Comparison of ENCODE assay signal across 11 cellular contexts in the genomic region with DNA sequence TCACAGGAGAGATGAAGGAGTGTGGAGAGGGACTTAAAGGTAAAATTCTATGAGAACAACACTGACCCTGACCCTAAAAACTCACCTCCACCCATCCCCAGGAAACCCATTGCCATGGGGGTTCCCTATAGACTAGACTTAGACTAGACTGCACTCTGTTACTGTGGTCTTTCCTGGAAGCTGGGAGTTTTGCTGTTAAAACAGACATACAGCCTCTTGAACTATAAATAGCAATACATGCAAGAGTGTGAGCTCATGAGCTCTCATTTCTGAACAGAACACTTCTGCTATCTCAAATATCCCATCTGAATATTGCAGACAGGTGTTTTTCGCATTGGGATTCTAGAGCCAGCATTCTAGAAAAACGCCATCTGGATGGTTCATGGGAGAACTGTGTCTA. TPM values are rescaled to one million over a fixed set of nuclear protein-coding genes. Genes with fewer than 3 reads are reported as not detected.
DNase-seq lines count a peak whose midpoint lies in the region; ATAC-seq, FAIRE-seq and TF ChIP-seq lines count a peak whose summit lies in the region.
"Had no signal": no experiment of that assay in that cellular context is flagged by ENCODE, and none has a peak within 500 bp of the region (broad histone marks: within the 10 kb centered on the region; RNA-seq: fewer than 3 reads in every experiment).

No MANE protein-coding gene starts in this region.

- intact Hi-C loops in CD4-positive, alpha-beta T cell (cut with DNase I, micrococcal nuclease), result loop anchor here in 1 of 2 experiments (2.0 kb wide), 2 partner anchors 22 to 406 kb away; a partner anchor contains a TSS

- no peak overlapping the region for H3K27ac ChIP-seq in CD4-positive, alpha-beta T cell (ENCODE audit: low read depth, low read length)

- POLR2A ChIA-PET in CD4-positive, alpha-beta T cell (lab: Charles Lee), result interaction anchor here (2.9 to 3.7 kb wide), 2 partner anchors 21 to 213 kb away, joined by 21 to 73 read pairs; no protein-coding TSS in a partner anchor
- POLR2A ChIA-PET in activated naive CD8-positive, alpha-beta T cell treated with anti-CD3 and anti-CD28 coated beads, Interleukin-2, amount 10 ng/mL, durations not matched to agents 7 days and 5 days (lab: Charles Lee), result interaction anchor here (1.2 to 3.9 kb wide), 3 partner anchors 9 to 21 kb away, joined by 3 to 117 read pairs (median 4); no protein-coding TSS in a partner anchor

- TF ChIP-seq POLR2A in GM18505 (IDR thresholded peaks at IDR 0.05; ENCODE audit: borderline replicate concordance, extremely low read depth, insufficient read depth, insufficient read length) (no peak), H54 (IDR thresholded peaks at IDR 0.05; ENCODE audit: low read depth, low read length) (no peak)

- peak overlapping the region; percentile 69 for H3K27ac Mint-ChIP-seq in CD4-positive, alpha-beta T cell
- H3K27ac Mint-ChIP-seq in activated naive CD8-positive, alpha-beta T cell treated with anti-CD3 and anti-CD28 coated beads, Interleukin-2, amount 10 ng/mL, durations not matched to agents 7 days and 5 days, result peak overlapping the region; percentile 89

- no peak for TF ChIP-seq CTCF in CD4-positive, alpha-beta T cell (IDR thresholded peaks at IDR 0.05)

- no peaks in the 10 kb centered on the region for H3K9me3 Mint-ChIP-seq in CD4-positive, alpha-beta T cell
- H3K9me3 Mint-ChIP-seq in activated naive CD8-positive, alpha-beta T cell treated with anti-CD3 and anti-CD28 coated beads, Interleukin-2, amount 10 ng/mL, durations not matched to agents 7 days and 5 days, result no peaks in the 10 kb centered on the region

- H3K27me3 ChIP-seq in CD4-positive, alpha-beta T cell (ENCODE audit: control insufficient read depth, insufficient read depth, low read length), result no peaks in the 10 kb centered on the region

- no peak for DNase-seq in CD4-positive, alpha-beta T cell
- no peak for DNase-seq in activated naive CD8-positive, alpha-beta T cell treated with anti-CD3 and anti-CD28 coated beads, Interleukin-2, amount 10 ng/mL, durations not matched to agents 7 days and 5 days
- DNase-seq in NCI-H2029 treated with DMSO at 0.1 percent for 48 hours (lab: John Stamatoyannopoulos, UW), result no peak
- no peak for DNase-seq in H54 (ENCODE audit: insufficient read length, low spot score)
- DNase-seq: NCI-H1105 treated with DMSO at 0.1 percent for 48 hours; stimulated activated CD4-positive, alpha-beta T cell treated with anti-CD3 and anti-CD28 coated beads, Interleukin-4, amount 100 ng/mL, for 1 hour had no signal

- CTCF ChIA-PET in CD4-positive, alpha-beta T cell (lab: Charles Lee), result no interaction called here

- peak overlapping the region; percentile 17 for H3K4me3 Mint-ChIP-seq in CD4-positive, alpha-beta T cell
- peak overlapping the region; percentile 71 for H3K4me3 Mint-ChIP-seq in activated naive CD8-positive, alpha-beta T cell treated with anti-CD3 and anti-CD28 coated beads, Interleukin-2, amount 10 ng/mL, durations not matched to agents 7 days and 5 days

- no peaks in the 10 kb centered on the region for H3K27me3 Mint-ChIP-seq in CD4-positive, alpha-beta T cell
- H3K27me3 Mint-ChIP-seq in activated naive CD8-positive, alpha-beta T cell treated with anti-CD3 and anti-CD28 coated beads, Interleukin-2, amount 10 ng/mL, durations not matched to agents 7 days and 5 days, result peaks cover 2% of the 10 kb centered on the region

- no peaks in the 10 kb centered on the region for H3K36me3 Mint-ChIP-seq in CD4-positive, alpha-beta T cell (ENCODE audit: low read depth)
- peaks cover 3% of the 10 kb centered on the region for H3K36me3 Mint-ChIP-seq in activated naive CD8-positive, alpha-beta T cell treated with anti-CD3 and anti-CD28 coated beads, Interleukin-2, amount 10 ng/mL, durations not matched to agents 7 days and 5 days

- peaks cover 73% of the 10 kb centered on the region for H3K4me1 Mint-ChIP-seq in CD4-positive, alpha-beta T cell (ENCODE audit: low read depth)
- peaks cover 60% of the 10 kb centered on the region for H3K4me1 Mint-ChIP-seq in activated naive CD8-positive, alpha-beta T cell treated with anti-CD3 and anti-CD28 coated beads, Interleukin-2, amount 10 ng/mL, durations not matched to agents 7 days and 5 days

- no peak for FAIRE-seq in H54 (lab: Jason Lieb, UNC)

- H3K9me3 ChIP-seq in CD4-positive, alpha-beta T cell (ENCODE audit: control insufficient read depth, low read length), result no peaks in the 10 kb centered on the region

- ATAC-seq in CD4-positive, alpha-beta T cell (ENCODE audit: poor library complexity), result no peak
- ATAC-seq in GM18867 (IDR thresholded peaks at IDR 0.05; ENCODE audit: unreplicated experiment), result peak; percentile 38
- ATAC-seq in HG03280 (IDR thresholded peaks at IDR 0.05; ENCODE audit: unreplicated experiment), result peak; percentile 25
- peak; percentile 60 for ATAC-seq in activated naive CD8-positive, alpha-beta T cell treated with anti-CD3 and anti-CD28 coated beads, Interleukin-2, amount 10 ng/mL, durations not matched to agents 7 days and 5 days (ENCODE audit: low read depth)
- no peak for ATAC-seq in GM18505 (IDR thresholded peaks at IDR 0.05; ENCODE audit: unreplicated experiment)
- no peak for ATAC-seq in GM21528 (IDR thresholded peaks at IDR 0.05; ENCODE audit: low FRiP score, unreplicated experiment)

RNA-seq across cellular contexts. Expression of a gene that starts 51.8 kb away (rescaled TPM):
- total RNA-seq in CD4-positive, alpha-beta T cell, result not detected
- under 1 TPM; 0.11 TPM for total RNA-seq in activated naive CD8-positive, alpha-beta T cell treated with anti-CD3 and anti-CD28 coated beads, Interleukin-2, amount 10 ng/mL, durations not matched to agents 7 days and 5 days
- total RNA-seq: mononuclear cell had no signal

RNA-seq across cellular contexts. Expression of a gene that starts 56.9 kb away (rescaled TPM):
- 1 to 10 TPM; 5.2 to 5.3 TPM for total RNA-seq in CD4-positive, alpha-beta T cell
- total RNA-seq in activated naive CD8-positive, alpha-beta T cell treated with anti-CD3 and anti-CD28 coated beads, Interleukin-2, amount 10 ng/mL, durations not matched to agents 7 days and 5 days, result 1 to 10 TPM; 3.1 to 3.5 TPM

Comparison
In these comparisons a context has a peak if more than half of its experiments do, and no peak if none do; other contexts are left out.
1. ATAC-seq: peak in GM18867 (single experiment), HG03280 (single experiment) and activated naive CD8-positive, alpha-beta T cell treated with anti-CD3 and anti-CD28 coated beads, Interleukin-2, amount 10 ng/mL, durations not matched to agents 7 days and 5 days (single experiment); none in CD4-positive, alpha-beta T cell (single experiment), GM18505 (single experiment) and GM21528 (single experiment).